In the genomic region with DNA sequence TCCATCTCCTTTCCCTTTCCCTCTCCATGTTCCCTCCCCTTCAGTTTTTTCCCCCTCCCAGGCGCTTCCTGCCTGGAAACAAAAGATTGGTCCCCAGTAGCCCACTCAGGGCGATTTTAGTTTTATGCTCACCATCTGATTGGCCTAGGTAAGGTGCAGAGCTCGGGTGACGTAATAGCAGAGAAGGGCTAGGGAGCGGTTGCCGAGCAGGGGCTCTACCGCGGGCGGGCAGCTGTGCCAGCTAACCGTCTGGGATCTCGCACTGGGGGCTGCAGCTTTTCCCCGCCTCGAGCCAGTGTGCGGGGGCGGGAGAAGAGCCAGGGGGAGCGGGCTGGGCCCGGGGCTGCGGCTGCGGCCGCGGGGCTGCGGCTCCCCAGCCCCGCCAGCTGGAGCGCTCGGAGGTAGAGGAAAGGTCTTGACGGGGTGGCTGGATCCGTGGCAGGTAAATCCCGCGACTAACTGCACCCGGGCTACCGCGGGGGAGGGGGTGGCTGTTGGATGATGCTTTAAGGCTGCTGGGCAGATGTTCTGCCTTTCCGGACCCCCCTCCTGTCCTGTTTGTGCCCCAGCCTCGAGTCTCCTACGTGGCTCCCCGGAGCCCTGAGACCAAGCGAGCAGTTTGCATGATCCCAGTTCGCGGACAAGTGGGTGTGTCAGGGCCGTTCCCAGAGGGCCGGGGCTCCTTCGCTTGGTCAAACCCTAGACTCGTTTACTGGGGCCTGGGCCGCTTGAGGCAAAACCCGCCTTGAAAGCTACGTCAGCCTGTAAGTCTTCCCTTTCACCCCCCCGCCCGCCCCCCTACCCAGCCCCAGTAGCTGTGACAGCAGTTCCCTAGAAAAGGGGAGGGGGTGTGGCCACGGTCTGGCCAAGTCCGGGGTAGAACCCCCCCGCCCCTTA, we compare ENCODE assay signal across 9 cellular contexts. TPM values are rescaled to one million over a fixed set of nuclear protein-coding genes. Genes with fewer than 3 reads are reported as not detected.
DNase-seq lines count a peak whose midpoint lies in the region; ATAC-seq and TF ChIP-seq lines count a peak whose summit lies in the region.
"Had no signal": no experiment of that assay in that cellular context is flagged by ENCODE, and none has a peak within 500 bp of the region (broad histone marks: within the 10 kb centered on the region; RNA-seq: fewer than 3 reads in every experiment).

TSS of gene PAK3 (plus strand) at position 218 of the 897 bp plus-strand sequence. CDS start 26,913 bp downstream, outside the sequence.

- no peaks in the 10 kb centered on the region for H3K4me1 ChIP-seq in right cardiac atrium (ENCODE audit: control insufficient read depth, insufficient read depth, low read length)

- H3K4me1 Mint-ChIP-seq in progenitor cell of endocrine pancreas (ENCODE audit: low read depth) = peaks cover 14% of the 10 kb centered on the region

- H3K27me3 Mint-ChIP-seq in progenitor cell of endocrine pancreas = peaks cover 39% of the 10 kb centered on the region

- intact Hi-C loops in right cardiac atrium (cut with DNase I) = no loop called here

- ATAC-seq in HG02852 (IDR thresholded peaks at IDR 0.05; ENCODE audit: unreplicated experiment) (peak; percentile 43), right cardiac atrium (peak; percentile 86 to 94), GM21515 (IDR thresholded peaks at IDR 0.05; ENCODE audit: unreplicated experiment) (no peak)

- H3K4me3 ChIP-seq in right cardiac atrium (ENCODE audit: low read length) = peak within 1 kb of the TSS; percentile 47

- peak; percentile 74 for DNase-seq in DMS53 (lab: John Stamatoyannopoulos, UW)
- DNase-seq in NCI-H774 (lab: John Stamatoyannopoulos, UW) = peak; percentile 77
- DNase-seq in amygdala (lab: John Stamatoyannopoulos, UW) = peak in 34 of 56 donors; percentile 1 to 68 (median 14)
- DNase-seq in right cardiac atrium = peak; percentile 28 to 61 (median 57)
- peak; percentile 47 for DNase-seq in progenitor cell of endocrine pancreas (ENCODE audit: low spot score, unreplicated experiment)
- DNase-seq in epidermal melanocyte (ENCODE audit: insufficient read length, low spot score) = no peak

- H3K9me3 ChIP-seq in right cardiac atrium (ENCODE audit: control insufficient read depth, low read length) = no peaks in the 10 kb centered on the region

- no peaks in the 10 kb centered on the region for H3K9me3 Mint-ChIP-seq in progenitor cell of endocrine pancreas (ENCODE audit: low read depth)

- no peaks in the 10 kb centered on the region for H3K36me3 Mint-ChIP-seq in progenitor cell of endocrine pancreas (ENCODE audit: insufficient read depth)

- no peak within 1 kb of the TSS for H3K27ac ChIP-seq in right cardiac atrium (ENCODE audit: low read length)

- 2% methylated on average over 47 of the region's 51 CpGs for WGBS in right cardiac atrium

- H3K27ac Mint-ChIP-seq in progenitor cell of endocrine pancreas = peak within 1 kb of the TSS; percentile 76

- peak within 1 kb of the TSS; percentile 78 for H3K4me3 Mint-ChIP-seq in progenitor cell of endocrine pancreas (ENCODE audit: low read depth)

- TF ChIP-seq CTCF in progenitor cell of endocrine pancreas (IDR thresholded peaks at IDR 0.05; ENCODE audit: unreplicated experiment) = no peak

- H3K27me3 ChIP-seq in right cardiac atrium (ENCODE audit: control insufficient read depth, insufficient read depth) = no peaks in the 10 kb centered on the region

RNA-seq across cellular contexts. Expression of gene PAK3, which starts in this region (rescaled TPM):
- total RNA-seq in right cardiac atrium (1 to 10 TPM in 1 of 4 donors, under 1 TPM in 3; 0.56 to 1.3 (median 0.77) TPM), progenitor cell of endocrine pancreas (16.8 and 18.4 TPM in 2 replicates)
- polyA plus RNA-seq in right cardiac atrium = 0.02 TPM
- total RNA-seq: HT1080 had no signal
